ENCODE assay signal across 14 cellular contexts in the genomic region with DNA sequence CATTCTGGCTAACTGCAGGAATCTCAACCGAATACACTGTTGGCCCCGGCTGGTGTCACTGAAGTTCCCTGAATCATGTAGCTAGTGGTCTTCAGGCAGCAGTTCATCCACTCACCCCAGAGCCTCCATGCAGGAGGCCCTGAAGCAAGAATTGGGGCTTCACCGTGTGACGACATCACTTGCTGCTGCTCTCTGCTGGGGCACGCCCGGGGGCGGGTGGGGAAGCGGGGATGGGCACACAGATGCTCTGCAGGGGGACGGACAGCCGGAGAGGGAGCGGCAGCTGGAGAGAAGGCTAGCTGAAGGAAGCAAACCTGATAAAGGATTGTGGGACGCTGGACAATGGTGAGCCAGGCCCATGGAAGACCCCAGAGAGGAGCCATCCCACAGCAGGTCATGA. TPM values are rescaled to one million over a fixed set of nuclear protein-coding genes. Genes with fewer than 3 reads are reported as not detected.
DNase-seq lines count a peak whose midpoint lies in the region; ATAC-seq and TF ChIP-seq lines count a peak whose summit lies in the region.
"Had no signal": no experiment of that assay in that cellular context is flagged by ENCODE, and none has a peak within 500 bp of the region (broad histone marks: within the 10 kb centered on the region; RNA-seq: fewer than 3 reads in every experiment).

No MANE protein-coding gene starts in this region.

- H3K4me3 Mint-ChIP-seq in brain: no peak overlapping the region
- no peak overlapping the region for H3K4me3 Mint-ChIP-seq in glutamatergic neuron (ENCODE audit: unreplicated experiment)
- no peak overlapping the region for H3K4me3 Mint-ChIP-seq in CD4-positive, alpha-beta memory T cell
- H3K4me3 Mint-ChIP-seq in progenitor cell of endocrine pancreas (ENCODE audit: low read depth): no peak overlapping the region
- H3K4me3 Mint-ChIP-seq: CD8-positive, alpha-beta T cell had no signal

- CTCF ChIA-PET in CD4-positive, alpha-beta memory T cell (lab: Charles Lee; ENCODE audit: partially characterized antibody): no interaction called here

- H3K36me3 ChIP-seq in CD4-positive, alpha-beta memory T cell (ENCODE audit: insufficient read depth, low read length): no peaks in the 10 kb centered on the region
- H3K36me3 ChIP-seq: HAP-1 had no signal

- no peak for TF ChIP-seq CTCF in brain (conservative IDR thresholded peaks at IDR 0.05)
- TF ChIP-seq CTCF in glutamatergic neuron (IDR thresholded peaks at IDR 0.05; ENCODE audit: partially characterized antibody, unreplicated experiment): no peak
- TF ChIP-seq CTCF in progenitor cell of endocrine pancreas (IDR thresholded peaks at IDR 0.05; ENCODE audit: unreplicated experiment): no peak

- peak overlapping the region in 3 of 5 experiments; percentile 69 to 95 (median 80) for H3K27ac Mint-ChIP-seq in brain
- peak overlapping the region; percentile 89 for H3K27ac Mint-ChIP-seq in glutamatergic neuron (ENCODE audit: unreplicated experiment)
- no peak overlapping the region for H3K27ac Mint-ChIP-seq in CD4-positive, alpha-beta memory T cell
- H3K27ac Mint-ChIP-seq in progenitor cell of endocrine pancreas: no peak overlapping the region
- H3K27ac Mint-ChIP-seq: CD8-positive, alpha-beta T cell had no signal

- H3K4me1 Mint-ChIP-seq in brain (peaks cover 43% of the 10 kb centered on the region), glutamatergic neuron (ENCODE audit: low read depth, unreplicated experiment) (peaks cover 58% of the 10 kb centered on the region), progenitor cell of endocrine pancreas (ENCODE audit: low read depth) (peaks cover 4% of the 10 kb centered on the region)
- H3K4me1 Mint-ChIP-seq in CD4-positive, alpha-beta memory T cell: peaks cover 0 to 2% (median under 1%) of the 10 kb centered on the region in 4 donors

- H3K27me3 ChIP-seq in CD4-positive, alpha-beta memory T cell (ENCODE audit: insufficient read depth, low read length): no peaks in the 10 kb centered on the region

- no peak for ATAC-seq in GM18511 (IDR thresholded peaks at IDR 0.05; ENCODE audit: unreplicated experiment)
- ATAC-seq: CD8-positive, alpha-beta T cell had no signal

- no peak overlapping the region for H3K4me3 ChIP-seq in CD4-positive, alpha-beta memory T cell (ENCODE audit: low read length in 2 of 2)
- H3K4me3 ChIP-seq: HAP-1 had no signal

- peak overlapping the region; percentile 21 for H3K27ac ChIP-seq in temporal lobe (ENCODE audit: low read depth, low read length)
- H3K27ac ChIP-seq in CD4-positive, alpha-beta memory T cell (ENCODE audit: low read depth, low read length): no peak overlapping the region

- H3K36me3 Mint-ChIP-seq in brain (peaks cover 13% of the 10 kb centered on the region), glutamatergic neuron (ENCODE audit: unreplicated experiment) (no peaks in the 10 kb centered on the region), progenitor cell of endocrine pancreas (ENCODE audit: insufficient read depth) (no peaks in the 10 kb centered on the region)
- no peaks in the 10 kb centered on the region for H3K36me3 Mint-ChIP-seq in CD4-positive, alpha-beta memory T cell
- H3K36me3 Mint-ChIP-seq: CD8-positive, alpha-beta T cell had no signal

- POLR2A ChIA-PET in CD4-positive, alpha-beta memory T cell (lab: Charles Lee; ENCODE audit: partially characterized antibody): no interaction called here

- DNase-seq in glutamatergic neuron (no peak), progenitor cell of endocrine pancreas (ENCODE audit: low spot score, unreplicated experiment) (no peak)
- DNase-seq in CD4-positive, alpha-beta memory T cell: no peak
- DNase-seq: C1 segment of cervical spinal cord; Caco-2; CD8-positive, alpha-beta T cell; DMS153; DND-41; GOT3 had no signal

- intact Hi-C loops in CD4-positive, alpha-beta memory T cell (cut with micrococcal nuclease): no loop called here

- H3K27me3 Mint-ChIP-seq in brain (no peaks in the 10 kb centered on the region), glutamatergic neuron (ENCODE audit: unreplicated experiment) (peaks cover 16% of the 10 kb centered on the region), progenitor cell of endocrine pancreas (peaks cover 3% of the 10 kb centered on the region)
- H3K27me3 Mint-ChIP-seq in CD4-positive, alpha-beta memory T cell: peaks cover 4 to 5% of the 10 kb centered on the region in 2 donors

- H3K9me3 Mint-ChIP-seq in brain (peaks cover 0 to 4% (median 0%) of the 10 kb centered on the region in 5 experiments), glutamatergic neuron (ENCODE audit: unreplicated experiment) (peaks cover 16% of the 10 kb centered on the region), progenitor cell of endocrine pancreas (ENCODE audit: low read depth) (no peaks in the 10 kb centered on the region)
- peaks cover 0 to 2% (median 0%) of the 10 kb centered on the region in 8 donors for H3K9me3 Mint-ChIP-seq in CD4-positive, alpha-beta memory T cell
- H3K9me3 Mint-ChIP-seq: CD8-positive, alpha-beta T cell had no signal

- H3K9me3 ChIP-seq in CD4-positive, alpha-beta memory T cell (ENCODE audit: control insufficient read depth in 1 of 2, low read length in 2 of 2): no peaks in the 10 kb centered on the region
- H3K9me3 ChIP-seq: Caco-2, HAP-1 had no signal

- H3K4me1 ChIP-seq in CD4-positive, alpha-beta memory T cell (ENCODE audit: insufficient read depth, low read length): no peaks in the 10 kb centered on the region
- H3K4me1 ChIP-seq: Caco-2, HAP-1 had no signal

RNA-seq across cellular contexts. Expression of a gene that starts 17.0 kb away (rescaled TPM):
- 110 TPM for polyA plus RNA-seq in brain (ENCODE audit: insufficient read depth, low read depth, low replicate concordance)
- total RNA-seq in glutamatergic neuron (ENCODE audit: unreplicated experiment): 240 TPM
- 60.2 TPM for total RNA-seq in temporal lobe
- total RNA-seq in CD4-positive, alpha-beta memory T cell: under 1 TPM; 0.44 to 0.47 TPM
- polyA plus RNA-seq in CD4-positive, alpha-beta memory T cell: not detected
- 5.1 and 6.3 TPM in 2 replicates for total RNA-seq in progenitor cell of endocrine pancreas
- polyA plus RNA-seq: BJ had no signal

Comparison
In these comparisons a context has a peak if more than half of its experiments do, and no peak if none do; other contexts are left out.
1. H3K27ac Mint-ChIP-seq: peak in brain (3 of 5) and glutamatergic neuron (single experiment); none in CD4-positive, alpha-beta memory T cell (0 of 7) and progenitor cell of endocrine pancreas (single experiment).